In the genomic region with DNA sequence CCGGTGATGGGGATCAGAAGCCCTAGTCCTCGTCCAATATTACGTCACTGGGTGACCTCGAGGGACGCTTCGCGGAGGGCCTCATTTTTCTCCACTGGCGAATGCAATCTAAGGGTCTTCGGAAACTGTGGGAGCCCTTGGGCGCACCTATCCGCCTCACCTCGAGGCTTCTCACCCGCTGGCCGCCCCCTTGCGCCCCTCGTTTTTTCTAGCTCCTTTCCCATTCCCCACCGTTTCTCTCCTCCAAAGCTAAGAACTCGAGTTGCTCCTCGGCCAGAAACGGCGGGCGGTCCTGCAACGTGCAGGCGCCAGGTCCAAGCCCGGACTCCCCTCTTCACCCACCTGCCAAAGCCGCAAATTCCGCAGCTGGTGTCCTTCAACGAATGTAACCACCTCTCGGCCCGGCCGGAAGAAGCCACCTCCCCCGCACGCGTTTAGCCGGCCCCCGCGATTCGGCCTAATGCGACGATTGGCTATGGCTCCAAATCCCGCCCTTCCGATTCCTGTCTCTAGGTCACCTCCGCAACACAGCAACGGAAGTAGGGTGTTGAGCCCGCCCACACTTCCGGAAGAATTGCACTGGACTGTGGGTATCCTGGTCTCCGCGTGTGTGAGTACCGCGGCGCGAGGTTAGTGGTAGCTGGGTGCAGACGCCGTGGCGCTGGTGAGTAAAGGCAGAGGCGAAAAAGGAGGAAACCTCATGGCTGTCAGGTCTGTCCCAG, we compare ENCODE assay signal across 8 cellular contexts. TPM values are rescaled to one million over a fixed set of nuclear protein-coding genes. Genes with fewer than 3 reads are reported as not detected.
A peak's percentile ranks its signal among the peaks of the same experiment; 100 is the strongest.
DNase-seq lines count a peak whose midpoint lies in the region; ATAC-seq and TF ChIP-seq lines count a peak whose summit lies in the region.

A gene with protein sequence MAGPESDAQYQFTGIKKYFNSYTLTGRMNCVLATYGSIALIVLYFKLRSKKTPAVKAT (minus strand): TSS at position 409 of the 722 bp plus-strand sequence. CDS start 4,018 bp downstream, outside the sequence.
A gene with protein sequence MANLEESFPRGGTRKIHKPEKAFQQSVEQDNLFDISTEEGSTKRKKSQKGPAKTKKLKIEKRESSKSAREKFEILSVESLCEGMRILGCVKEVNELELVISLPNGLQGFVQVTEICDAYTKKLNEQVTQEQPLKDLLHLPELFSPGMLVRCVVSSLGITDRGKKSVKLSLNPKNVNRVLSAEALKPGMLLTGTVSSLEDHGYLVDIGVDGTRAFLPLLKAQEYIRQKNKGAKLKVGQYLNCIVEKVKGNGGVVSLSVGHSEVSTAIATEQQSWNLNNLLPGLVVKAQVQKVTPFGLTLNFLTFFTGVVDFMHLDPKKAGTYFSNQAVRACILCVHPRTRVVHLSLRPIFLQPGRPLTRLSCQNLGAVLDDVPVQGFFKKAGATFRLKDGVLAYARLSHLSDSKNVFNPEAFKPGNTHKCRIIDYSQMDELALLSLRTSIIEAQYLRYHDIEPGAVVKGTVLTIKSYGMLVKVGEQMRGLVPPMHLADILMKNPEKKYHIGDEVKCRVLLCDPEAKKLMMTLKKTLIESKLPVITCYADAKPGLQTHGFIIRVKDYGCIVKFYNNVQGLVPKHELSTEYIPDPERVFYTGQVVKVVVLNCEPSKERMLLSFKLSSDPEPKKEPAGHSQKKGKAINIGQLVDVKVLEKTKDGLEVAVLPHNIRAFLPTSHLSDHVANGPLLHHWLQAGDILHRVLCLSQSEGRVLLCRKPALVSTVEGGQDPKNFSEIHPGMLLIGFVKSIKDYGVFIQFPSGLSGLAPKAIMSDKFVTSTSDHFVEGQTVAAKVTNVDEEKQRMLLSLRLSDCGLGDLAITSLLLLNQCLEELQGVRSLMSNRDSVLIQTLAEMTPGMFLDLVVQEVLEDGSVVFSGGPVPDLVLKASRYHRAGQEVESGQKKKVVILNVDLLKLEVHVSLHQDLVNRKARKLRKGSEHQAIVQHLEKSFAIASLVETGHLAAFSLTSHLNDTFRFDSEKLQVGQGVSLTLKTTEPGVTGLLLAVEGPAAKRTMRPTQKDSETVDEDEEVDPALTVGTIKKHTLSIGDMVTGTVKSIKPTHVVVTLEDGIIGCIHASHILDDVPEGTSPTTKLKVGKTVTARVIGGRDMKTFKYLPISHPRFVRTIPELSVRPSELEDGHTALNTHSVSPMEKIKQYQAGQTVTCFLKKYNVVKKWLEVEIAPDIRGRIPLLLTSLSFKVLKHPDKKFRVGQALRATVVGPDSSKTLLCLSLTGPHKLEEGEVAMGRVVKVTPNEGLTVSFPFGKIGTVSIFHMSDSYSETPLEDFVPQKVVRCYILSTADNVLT (N-terminal part only) (plus strand): TSS at position 560 of the 722 bp plus-strand sequence. CDS start 1,801 bp downstream, outside the sequence.

- intact Hi-C loops in heart right ventricle (cut with DNase I) (no loop called here), posterior vena cava (cut with DNase I) (no loop called here)

- peaks cover 0 to 63% (median 27%) of the 10 kb centered on the region in 9 donors for H3K36me3 ChIP-seq in heart right ventricle

- peaks cover 3 to 53% (median 44%) of the 10 kb centered on the region in 9 donors for H3K4me1 ChIP-seq in heart right ventricle

- 0 to 1% methylated on average over 56 of the region's 56 CpGs for WGBS in heart right ventricle, 2 donors

- TF ChIP-seq CTCF in GM12875 (IDR thresholded peaks at IDR 0.05; ENCODE audit: borderline replicate concordance, insufficient read depth, low read depth, low read length), result peak; percentile 27; the same call in 1 of the 2 replicates
- peak in 3 of 9 donors; percentile 23 to 35 (median 25) for TF ChIP-seq CTCF in heart right ventricle (IDR thresholded peaks at IDR 0.05)

- DNase-seq in NCI-H1436 treated with DMSO at 0.1 percent for 48 hours (lab: John Stamatoyannopoulos, UW) (peak; percentile 75), T-helper 1 cell (peak; percentile 88 to 97 (median 91)), amniotic epithelial cell (ENCODE audit: low read depth) (peak; percentile 98), heart right ventricle (peak; percentile 96 to 99), posterior vena cava (ENCODE audit: low spot score) (peak; percentile 99), ureter (ENCODE audit: low spot score) (peak; percentile 97)

- no peaks in the 10 kb centered on the region for H3K27me3 ChIP-seq in heart right ventricle

- H3K4me3 ChIP-seq in GM12875 (ENCODE audit: low read depth, low read length) (peak within 1 kb of the TSS; percentile 79), heart right ventricle (peak within 1 kb of the TSS; percentile 80 to 98 (median 86))

- ATAC-seq in HG02840 (IDR thresholded peaks at IDR 0.05; ENCODE audit: low FRiP score, unreplicated experiment) (peak; percentile 98), heart right ventricle (peak; percentile 99 to 100 (median 100))

- H3K9me3 ChIP-seq in heart right ventricle, result no peaks in the 10 kb centered on the region

- peak within 1 kb of the TSS; percentile 77 to 96 (median 92) for H3K27ac ChIP-seq in heart right ventricle

RNA-seq across cellular contexts. Expression of the first gene that starts in this region (rescaled TPM):
- total RNA-seq in heart right ventricle (1,000 to 10,000 TPM in 9 of 10 donors, 100 to 1,000 TPM in 1; 936 to 1,374 (median 1,266) TPM), posterior vena cava (100 to 1,000 TPM; 350 to 362 TPM), ureter (344 TPM)
- polyA plus RNA-seq in heart right ventricle, result 1,000 to 10,000 TPM; 1,385 to 3,857 TPM

RNA-seq across cellular contexts. Expression of the second gene that starts in this region (rescaled TPM):
- 10 to 100 TPM in 8 of 10 donors, 1 to 10 TPM in 2; 9.4 to 16.9 (median 12.7) TPM for total RNA-seq in heart right ventricle
- polyA plus RNA-seq in heart right ventricle, result 10 to 100 TPM; 10.9 to 15.1 TPM
- 10 to 100 TPM; 18.2 to 22.1 TPM for total RNA-seq in posterior vena cava
- 47.2 TPM for total RNA-seq in ureter

Comparison
In these comparisons a context has a peak if more than half of its experiments do, and no peak if none do; other contexts are left out.
1. Peak in every context shown above with its lines: DNase-seq, ATAC-seq, H3K4me3 ChIP-seq and H3K27ac ChIP-seq.